In genomic region chr2:172311921-172312345, GRCh38 we compare ENCODE assay signal across 14 cellular contexts.
DNase-seq lines count a peak whose midpoint lies in the region; ATAC-seq, FAIRE-seq and TF ChIP-seq lines count a peak whose summit lies in the region.
"Had no signal": no experiment of that assay in that cellular context is flagged by ENCODE, and none has a peak within 500 bp of the region (broad histone marks: within the 10 kb centered on the region; RNA-seq: fewer than 3 reads in every experiment).

No MANE protein-coding gene starts in this region.

- H3K4me2 ChIP-seq in BLaER1, result peak overlapping the region; percentile 44

- 75 to 81% methylated on average over 2 of the region's 2 CpGs for WGBS in gastroesophageal sphincter (ENCODE audit: low coverage in 1 of 2), 2 donors
- 39 to 57% methylated on average over 2 of the region's 2 CpGs for WGBS in pancreas, 2 donors

- H3K9me3 Mint-ChIP-seq in chondrocyte (ENCODE audit: low read depth), result no peaks in the 10 kb centered on the region

- intact Hi-C loops in pancreas (cut with DNase I), result no loop called here

- DNase-seq in UCSD-AML1 (lab: John Stamatoyannopoulos, UW; ENCODE audit: unreplicated experiment) (peak; percentile 38), pancreas (no peak), chondrocyte (ENCODE audit: low spot score) (no peak), A172 (ENCODE audit: low spot score) (no peak), glomerular visceral epithelial cell (ENCODE audit: extremely low spot score) (no peak), cortex of kidney (lab: John Stamatoyannopoulos, UW) (no peak)
- DNase-seq: ACHN; activated naive CD4-positive, alpha-beta T cell; foreskin melanocyte; SHP77 had no signal

- no peak overlapping the region for H3K9ac ChIP-seq in BLaER1

- H3K4me3 ChIP-seq in BLaER1 (no peak overlapping the region), gastroesophageal sphincter (no peak overlapping the region), pancreas (no peak overlapping the region)

- no peak for TF ChIP-seq CTCF in gastroesophageal sphincter (IDR thresholded peaks at IDR 0.05)
- no peak for TF ChIP-seq CTCF in pancreas (IDR thresholded peaks at IDR 0.05)
- no peak for TF ChIP-seq CTCF in chondrocyte (IDR thresholded peaks at IDR 0.05)

- H3K36me3 ChIP-seq in BLaER1 (no peaks in the 10 kb centered on the region), gastroesophageal sphincter (no peaks in the 10 kb centered on the region), pancreas (no peaks in the 10 kb centered on the region)

- no peaks in the 10 kb centered on the region for H4K20me1 ChIP-seq in BLaER1

- no peak overlapping the region for H3K27ac Mint-ChIP-seq in chondrocyte (ENCODE audit: unreplicated experiment)

- H3K27ac ChIP-seq in BLaER1, result peak overlapping the region; percentile 68
- no peak overlapping the region for H3K27ac ChIP-seq in gastroesophageal sphincter
- H3K27ac ChIP-seq in pancreas, result peak overlapping the region in 1 of 4 donors; percentile 12

- H3K9me3 ChIP-seq in BLaER1, result no peaks in the 10 kb centered on the region
- H3K9me3 ChIP-seq in gastroesophageal sphincter, result no peaks in the 10 kb centered on the region
- no peaks in the 10 kb centered on the region for H3K9me3 ChIP-seq in pancreas

- peak; percentile 77 for ATAC-seq in gastroesophageal sphincter
- peak; percentile 55 to 89 (median 77) for ATAC-seq in pancreas
- ATAC-seq: activated CD4-positive, CD25-positive, alpha-beta regulatory T cell treated with anti-CD3 and anti-CD28 coated beads, Interleukin-2, amount 50 U/mL, for 24 hours had no signal

- no peaks in the 10 kb centered on the region for H3K27me3 Mint-ChIP-seq in chondrocyte (ENCODE audit: low read depth)

- H3K27me3 ChIP-seq in BLaER1 (no peaks in the 10 kb centered on the region), gastroesophageal sphincter (peaks cover 4% of the 10 kb centered on the region), pancreas (no peaks in the 10 kb centered on the region)

- H3K4me3 Mint-ChIP-seq in chondrocyte (ENCODE audit: unreplicated experiment), result no peak overlapping the region

- H3K4me1 Mint-ChIP-seq in chondrocyte (ENCODE audit: low read depth), result peaks cover 8% of the 10 kb centered on the region

- FAIRE-seq in pancreas (lab: Jason Lieb, UNC), result no peak
- FAIRE-seq: urothelium cell line had no signal

- H3K36me3 Mint-ChIP-seq in chondrocyte (ENCODE audit: low read depth), result no peaks in the 10 kb centered on the region

- H3K4me1 ChIP-seq in BLaER1 (peaks cover 34% of the 10 kb centered on the region), gastroesophageal sphincter (no peaks in the 10 kb centered on the region), pancreas (no peaks in the 10 kb centered on the region)

- TF ChIP-seq POLR2A in gastroesophageal sphincter (IDR thresholded peaks at IDR 0.05), result no peak

- no peak for TF ChIP-seq EP300 in gastroesophageal sphincter (IDR thresholded peaks at IDR 0.05)
